Comparison of ENCODE assay signal across 8 cellular contexts in the genomic region with DNA sequence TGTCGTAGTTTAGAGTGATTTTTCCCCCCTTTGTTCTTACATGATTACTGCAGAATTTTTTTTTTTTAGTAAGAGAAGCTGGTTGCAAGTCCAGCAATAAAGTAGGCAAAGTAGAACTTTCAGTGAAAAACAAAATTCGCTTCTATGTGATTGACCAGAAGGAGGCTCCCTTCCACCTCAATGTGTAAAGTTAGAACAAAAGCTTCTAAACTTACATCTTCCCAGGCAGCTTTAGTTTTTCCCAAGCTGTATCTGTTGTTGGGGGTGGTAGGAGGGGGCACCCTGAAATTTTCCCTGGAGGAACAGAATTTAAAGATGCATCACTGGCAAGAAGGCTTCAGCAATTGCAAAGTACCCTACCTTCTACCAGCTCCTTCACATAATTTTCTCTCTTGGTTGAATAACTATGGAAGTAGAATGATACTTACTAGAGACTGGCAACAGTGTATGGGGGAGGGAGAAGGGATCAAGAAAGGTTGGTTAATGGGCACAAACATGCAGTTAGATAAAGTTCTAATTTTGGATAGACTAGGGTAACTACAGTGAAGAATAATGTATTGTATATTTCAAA.
DNase-seq lines count a peak whose midpoint lies in the region; ATAC-seq, FAIRE-seq and TF ChIP-seq lines count a peak whose summit lies in the region.

No MANE protein-coding gene starts in this region.

- H3K9me3 Mint-ChIP-seq in chondrocyte (ENCODE audit: low read depth) = peaks cover 5% of the 10 kb centered on the region
- no peaks in the 10 kb centered on the region for H3K9me3 Mint-ChIP-seq in activated CD4-positive, alpha-beta T cell treated with anti-CD3 and anti-CD28 coated beads for 36 hours (ENCODE audit: low read depth)

- no peaks in the 10 kb centered on the region for H3K36me3 Mint-ChIP-seq in chondrocyte (ENCODE audit: low read depth)
- H3K36me3 Mint-ChIP-seq in activated CD4-positive, alpha-beta T cell treated with anti-CD3 and anti-CD28 coated beads for 36 hours (ENCODE audit: low read depth) = no peaks in the 10 kb centered on the region

- no peak for DNase-seq in D721Med (ENCODE audit: insufficient read length, low spot score)
- DNase-seq in Kasumi-1 (lab: John Stamatoyannopoulos, UW) = peak; percentile 21 to 35
- no peak for DNase-seq in chondrocyte (ENCODE audit: low spot score)
- DNase-seq in middle frontal gyrus (ENCODE audit: extremely low spot score, low spot score) = peak; percentile 21
- DNase-seq in activated CD4-positive, alpha-beta T cell treated with anti-CD3 and anti-CD28 coated beads for 36 hours = no peak
- DNase-seq in NCI-H2196 (lab: John Stamatoyannopoulos, UW; ENCODE audit: unreplicated experiment) = no peak

- CTCF ChIA-PET in activated CD4-positive, alpha-beta T cell treated with anti-CD3 and anti-CD28 coated beads for 36 hours (lab: Charles Lee) = interaction anchor here (0.7 kb wide), 1 partner anchor 19 kb away, joined by 3 read pairs; no protein-coding TSS in a partner anchor

- no peak for ATAC-seq in activated CD4-positive, alpha-beta T cell treated with anti-CD3 and anti-CD28 coated beads for 36 hours
- ATAC-seq in HG03442 (IDR thresholded peaks at IDR 0.05; ENCODE audit: unreplicated experiment) = no peak
- no peak for ATAC-seq in GM18867 (IDR thresholded peaks at IDR 0.05; ENCODE audit: unreplicated experiment)

- TF ChIP-seq CTCF in D721Med (IDR thresholded peaks at IDR 0.05; ENCODE audit: insufficient read depth, missing control alignments) (peak; percentile 55), chondrocyte (IDR thresholded peaks at IDR 0.05) (peak; percentile 81)

- H3K4me1 Mint-ChIP-seq in chondrocyte (ENCODE audit: low read depth) = no peaks in the 10 kb centered on the region
- no peaks in the 10 kb centered on the region for H3K4me1 Mint-ChIP-seq in activated CD4-positive, alpha-beta T cell treated with anti-CD3 and anti-CD28 coated beads for 36 hours

- intact Hi-C loops in activated CD4-positive, alpha-beta T cell treated with anti-CD3 and anti-CD28 coated beads for 36 hours (cut with DNase I, micrococcal nuclease) = no loop called here

- POLR2A ChIA-PET in activated CD4-positive, alpha-beta T cell treated with anti-CD3 and anti-CD28 coated beads for 36 hours (lab: Charles Lee) = no interaction called here

- H3K4me3 Mint-ChIP-seq in chondrocyte (ENCODE audit: unreplicated experiment) = no peak overlapping the region
- no peak overlapping the region for H3K4me3 Mint-ChIP-seq in activated CD4-positive, alpha-beta T cell treated with anti-CD3 and anti-CD28 coated beads for 36 hours

- H3K27ac Mint-ChIP-seq in chondrocyte (ENCODE audit: unreplicated experiment) = no peak overlapping the region
- H3K27ac Mint-ChIP-seq in activated CD4-positive, alpha-beta T cell treated with anti-CD3 and anti-CD28 coated beads for 36 hours = no peak overlapping the region

- FAIRE-seq in D721Med (lab: Jason Lieb, UNC) = peak; percentile 35

- peaks cover 11% of the 10 kb centered on the region for H3K27me3 Mint-ChIP-seq in chondrocyte (ENCODE audit: low read depth)
- no peaks in the 10 kb centered on the region for H3K27me3 Mint-ChIP-seq in activated CD4-positive, alpha-beta T cell treated with anti-CD3 and anti-CD28 coated beads for 36 hours

Comparison
In these comparisons a context has a peak if more than half of its experiments do, and no peak if none do; other contexts are left out.
1. DNase-seq: peak in Kasumi-1 (2 of 2) and middle frontal gyrus (single experiment); none in D721Med (single experiment), chondrocyte (single experiment), activated CD4-positive, alpha-beta T cell treated with anti-CD3 and anti-CD28 coated beads for 36 hours (single experiment) and NCI-H2196 (single experiment).